Comparison of ENCODE assay signal across 11 cellular contexts in the genomic region with DNA sequence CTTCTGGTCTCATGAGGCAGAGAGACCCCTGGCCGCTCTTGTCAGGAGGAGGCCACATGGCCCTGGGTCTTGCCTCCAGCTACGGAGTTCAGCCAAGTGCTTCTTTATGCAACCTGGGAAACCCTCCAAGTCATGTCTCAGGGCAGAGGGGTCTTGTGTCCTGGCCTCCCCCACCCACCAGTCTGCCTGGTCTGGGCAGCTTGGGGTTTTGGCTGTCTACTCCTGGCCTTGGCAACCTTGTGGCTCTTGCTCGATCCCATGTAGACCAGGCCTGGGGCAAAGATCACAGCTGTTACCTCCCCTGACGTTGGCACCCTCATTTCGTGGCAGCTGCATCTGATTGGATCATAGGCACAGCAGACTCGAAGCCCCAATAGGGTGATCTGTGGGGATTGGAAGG. TPM values are rescaled to one million over a fixed set of nuclear protein-coding genes. Genes with fewer than 3 reads are reported as not detected.
DNase-seq lines count a peak whose midpoint lies in the region; ATAC-seq, FAIRE-seq and TF ChIP-seq lines count a peak whose summit lies in the region.
"Had no signal": no experiment of that assay in that cellular context is flagged by ENCODE, and none has a peak within 500 bp of the region (broad histone marks: within the 10 kb centered on the region; RNA-seq: fewer than 3 reads in every experiment).

No MANE protein-coding gene starts in this region.

- H3K9me3 ChIP-seq in A549 (no peaks in the 10 kb centered on the region), adipocyte (ENCODE audit: control insufficient read depth, low read length) (no peaks in the 10 kb centered on the region)

- H3K9ac ChIP-seq in adipocyte (ENCODE audit: low read length) = peak overlapping the region; percentile 5

- H3K4me1 ChIP-seq in A549 (peaks cover 78% of the 10 kb centered on the region), adipocyte (ENCODE audit: control insufficient read depth, insufficient read depth, low read length) (peaks cover 67% of the 10 kb centered on the region)

- ATAC-seq in A549 (no peak; a peak in 1 of 6 replicates), GM21515 (IDR thresholded peaks at IDR 0.05; ENCODE audit: unreplicated experiment) (peak; percentile 3), HG03521 (IDR thresholded peaks at IDR 0.05; ENCODE audit: unreplicated experiment) (no peak), HG02852 (IDR thresholded peaks at IDR 0.05; ENCODE audit: unreplicated experiment) (no peak)

- peaks cover 10% of the 10 kb centered on the region for H3K36me3 ChIP-seq in adipocyte (ENCODE audit: control insufficient read depth, insufficient read depth, low read length, severe bottlenecking)

- no peak for TF ChIP-seq RAD21 in A549 (conservative IDR thresholded peaks at IDR 0.05 in 1 of 2, IDR thresholded peaks at IDR 0.05 in 1 of 2)

- no peak for TF ChIP-seq EP300 in A549 (IDR thresholded peaks at IDR 0.05)

- H3K27ac ChIP-seq in A549 = peak overlapping the region; percentile 56 to 88

- POLR2A ChIA-PET in A549 (lab: Yijun Ruan, JAX) = interaction anchor here (1.0 to 1.9 kb wide), 2 partner anchors 26 to 28 kb away, joined by 5 to 7 read pairs; no protein-coding TSS in a partner anchor

- no peak for FAIRE-seq in A549 (lab: Jason Lieb, UNC)

- no peak overlapping the region for H3K4me3 ChIP-seq in A549
- H3K4me3 ChIP-seq in adipocyte (ENCODE audit: low read length) = no peak overlapping the region
- H3K4me3 ChIP-seq: skin epidermis had no signal

- CTCF ChIA-PET in A549 (lab: Yijun Ruan, JAX) = interaction anchor here (1.1 to 3.9 kb wide), 2 partner anchors 27 to 143 kb away, joined by 4 to 29 read pairs; a partner anchor contains a TSS

- peak overlapping the region; percentile 63 for H3K4me2 ChIP-seq in A549

- H3K27me3 ChIP-seq in adipocyte (replicated peaks; ENCODE audit: control insufficient read depth, insufficient read depth, low read length) = no peaks in the 10 kb centered on the region

- TF ChIP-seq POLR2A in A549 (IDR thresholded peaks at IDR 0.05; ENCODE audit: low read length) = no peak

- DNase-seq in A549 (ENCODE audit: low read depth in 1 of 2, low spot score in 1 of 2) (no peak), adipocyte (ENCODE audit: low read depth) (no peak), myocyte (ENCODE audit: low read depth) (peak; percentile 73), mucosa of gallbladder (ENCODE audit: low spot score) (no peak), GDM1 (lab: John Stamatoyannopoulos, UW) (no peak)
- DNase-seq: DND-41, NCI-H187 treated with DMSO at 0.1 percent for 48 hours had no signal

- 78% methylated on average over 6 of the region's 6 CpGs for WGBS in A549 (ENCODE audit: missing lambda C conversion rate)

- TF ChIP-seq CTCF in A549 (IDR thresholded peaks at IDR 0.05) = no peak

TF ChIP-seq in A549, 52 proteins besides CTCF, POLR2A, EP300 and RAD21:
- TF ChIP-seq BHLHE40 (IDR thresholded peaks at IDR 0.05; ENCODE audit: low read depth, low read length) = no peak
- TF ChIP-seq CBX8 (IDR thresholded peaks at IDR 0.05) = no peak
- TF ChIP-seq, protein P1, sequence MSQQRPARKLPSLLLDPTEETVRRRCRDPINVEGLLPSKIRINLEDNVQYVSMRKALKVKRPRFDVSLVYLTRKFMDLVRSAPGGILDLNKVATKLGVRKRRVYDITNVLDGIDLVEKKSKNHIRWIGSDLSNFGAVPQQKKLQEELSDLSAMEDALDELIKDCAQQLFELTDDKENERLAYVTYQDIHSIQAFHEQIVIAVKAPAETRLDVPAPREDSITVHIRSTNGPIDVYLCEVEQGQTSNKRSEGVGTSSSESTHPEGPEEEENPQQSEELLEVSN (IDR thresholded peaks at IDR 0.05; ENCODE audit: borderline replicate concordance, low read depth) = no peak
- no peak for TF ChIP-seq HOXB5 (CRISPR knock-in tag; IDR thresholded peaks at IDR 0.05)
- TF ChIP-seq NPAS2 (CRISPR knock-in tag; IDR thresholded peaks at IDR 0.05; ENCODE audit: borderline replicate concordance) = no peak
- TF ChIP-seq, protein P2, sequence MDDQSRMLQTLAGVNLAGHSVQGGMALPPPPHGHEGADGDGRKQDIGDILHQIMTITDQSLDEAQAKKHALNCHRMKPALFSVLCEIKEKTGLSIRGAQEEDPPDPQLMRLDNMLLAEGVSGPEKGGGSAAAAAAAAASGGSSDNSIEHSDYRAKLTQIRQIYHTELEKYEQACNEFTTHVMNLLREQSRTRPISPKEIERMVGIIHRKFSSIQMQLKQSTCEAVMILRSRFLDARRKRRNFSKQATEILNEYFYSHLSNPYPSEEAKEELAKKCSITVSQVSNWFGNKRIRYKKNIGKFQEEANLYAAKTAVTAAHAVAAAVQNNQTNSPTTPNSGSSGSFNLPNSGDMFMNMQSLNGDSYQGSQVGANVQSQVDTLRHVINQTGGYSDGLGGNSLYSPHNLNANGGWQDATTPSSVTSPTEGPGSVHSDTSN (IDR thresholded peaks at IDR 0.05) = no peak
- TF ChIP-seq PHF8 (IDR thresholded peaks at IDR 0.05; ENCODE audit: borderline replicate concordance, low read depth) = no peak
- no peak for TF ChIP-seq ZC3H11A (IDR thresholded peaks at IDR 0.05)
- TF ChIP-seq CHD2 (IDR thresholded peaks at IDR 0.05; ENCODE audit: low read length, partially characterized antibody) = no peak
- TF ChIP-seq ZSCAN20 (CRISPR knock-in tag; IDR thresholded peaks at IDR 0.05) = no peak
- TF ChIP-seq TFCP2L1 (CRISPR knock-in tag; IDR thresholded peaks at IDR 0.05) = no peak
- TF ChIP-seq, protein P3, sequence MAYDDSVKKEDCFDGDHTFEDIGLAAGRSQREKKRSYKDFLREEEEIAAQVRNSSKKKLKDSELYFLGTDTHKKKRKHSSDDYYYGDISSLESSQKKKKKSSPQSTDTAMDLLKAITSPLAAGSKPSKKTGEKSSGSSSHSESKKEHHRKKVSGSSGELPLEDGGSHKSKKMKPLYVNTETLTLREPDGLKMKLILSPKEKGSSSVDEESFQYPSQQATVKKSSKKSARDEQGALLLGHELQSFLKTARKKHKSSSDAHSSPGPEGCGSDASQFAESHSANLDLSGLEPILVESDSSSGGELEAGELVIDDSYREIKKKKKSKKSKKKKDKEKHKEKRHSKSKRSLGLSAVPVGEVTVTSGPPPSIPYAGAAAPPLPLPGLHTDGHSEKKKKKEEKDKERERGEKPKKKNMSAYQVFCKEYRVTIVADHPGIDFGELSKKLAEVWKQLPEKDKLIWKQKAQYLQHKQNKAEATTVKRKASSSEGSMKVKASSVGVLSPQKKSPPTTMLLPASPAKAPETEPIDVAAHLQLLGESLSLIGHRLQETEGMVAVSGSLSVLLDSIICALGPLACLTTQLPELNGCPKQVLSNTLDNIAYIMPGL (CRISPR knock-in tag; IDR thresholded peaks at IDR 0.05; ENCODE audit: borderline replicate concordance) = no peak
- TF ChIP-seq ZFP36 (IDR thresholded peaks at IDR 0.05; ENCODE audit: borderline replicate concordance, partially characterized antibody) = no peak

RNA-seq across cellular contexts. Expression of a gene that starts 28.3 kb away (rescaled TPM):
- polyA plus RNA-seq in A549 (2011; rRNA removed) = 21.7 and 24.0 TPM in 2 replicates
- polyA plus RNA-seq in A549 (2012; cell fraction: cytosol; rRNA removed) = 21.2 and 29.1 TPM in 2 replicates
- 30.8 and 36.0 TPM in 2 replicates for polyA plus RNA-seq in A549 (2012; cell fraction: nucleus; rRNA removed)
- polyA plus RNA-seq in A549 (2017; fragmentation: RNase III; extraction: RNeasy Plus Mini Kit Qiagen cat#74134 plus additional on column Dnase treatment) = 23.7 to 27.1 TPM (median 27.0 TPM) in 3 replicates
- 48.2 and 50.5 TPM in 2 replicates for polyA minus RNA-seq in A549 (2011; rRNA and poly(A)+ RNA removed)
- 5.9 and 10.2 TPM in 2 replicates for total RNA-seq in myocyte
- polyA plus RNA-seq in myocyte (2012) = 9.2 TPM
- 83.1 TPM for total RNA-seq in mucosa of gallbladder
